8 cellular contexts compared by ENCODE assay signal in the genomic region with DNA sequence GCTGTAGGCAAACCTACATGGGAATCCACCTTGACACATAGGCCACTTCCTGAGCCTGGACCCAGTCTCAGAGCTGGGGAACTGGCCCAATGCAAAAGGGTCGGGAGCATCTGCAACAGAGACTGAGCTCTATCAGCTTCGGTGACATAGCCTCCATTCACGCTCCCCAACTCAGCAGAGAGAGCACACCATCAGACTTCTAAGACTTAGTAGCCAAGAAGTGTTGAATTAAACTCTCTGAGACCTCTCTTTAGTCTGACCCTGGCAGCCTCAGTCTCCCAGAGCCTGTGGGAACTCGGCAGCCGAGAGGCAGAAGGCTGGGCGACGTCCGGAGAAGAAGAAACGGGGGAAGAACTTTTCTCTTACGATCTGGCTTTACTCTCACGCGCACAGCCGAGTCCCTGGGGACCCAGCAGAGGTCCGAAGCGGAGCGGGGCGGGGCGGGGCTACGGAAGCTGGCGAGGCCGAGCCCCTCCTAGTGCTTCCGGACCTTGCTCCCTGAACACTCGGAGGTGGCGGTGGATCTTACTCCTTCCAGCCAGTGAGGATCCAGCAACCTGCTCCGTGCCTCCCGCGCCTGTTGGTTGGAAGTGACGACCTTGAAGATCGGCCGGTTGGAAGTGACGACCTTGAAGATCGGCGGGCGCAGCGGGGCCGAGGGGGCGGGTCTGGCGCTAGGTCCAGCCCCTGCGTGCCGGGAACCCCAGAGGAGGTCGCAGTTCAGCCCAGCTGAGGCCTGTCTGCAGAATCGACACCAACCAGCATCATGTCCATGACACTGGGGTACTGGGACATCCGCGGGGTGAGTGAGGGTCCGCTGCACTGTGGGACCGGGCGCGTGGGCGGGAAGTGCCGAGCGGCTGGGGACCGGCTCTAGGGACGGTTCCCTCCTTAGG. TPM values are rescaled to one million over a fixed set of nuclear protein-coding genes. Genes with fewer than 3 reads are reported as not detected.
DNase-seq lines count a peak whose midpoint lies in the region; ATAC-seq, FAIRE-seq and TF ChIP-seq lines count a peak whose summit lies in the region.

TSS of gene GSTM4 (plus strand) at position 476 of the 896 bp plus-strand sequence. CDS start at position 767, 291 bp downstream.

- intact Hi-C loops in endothelial cell of umbilical vein (cut with micrococcal nuclease), result no loop called here

- H3K36me3 ChIP-seq in BLaER1 (peaks cover 5% of the 10 kb centered on the region; the same call in 1 of the 2 replicates), NT2/D1 (ENCODE audit: insufficient read depth, insufficient read length, low read length) (no peaks in the 10 kb centered on the region), endothelial cell of umbilical vein (ENCODE audit: control insufficient read depth in 2 of 2, extremely low read depth in 1 of 2, insufficient read depth in 2 of 2, low read length in 2 of 2) (no peaks in the 10 kb centered on the region)

- no peak for TF ChIP-seq POLR2A in endothelial cell of umbilical vein (IDR thresholded peaks at IDR 0.05; ENCODE audit: low read depth, low read length)

- POLR2A ChIA-PET in endothelial cell of umbilical vein (lab: Charles Lee), result no interaction called here

- H3K79me2 ChIP-seq in endothelial cell of umbilical vein (ENCODE audit: control insufficient read depth, insufficient read depth, low read length), result no peaks in the 10 kb centered on the region

- H4K20me1 ChIP-seq in BLaER1, result no peaks in the 10 kb centered on the region
- no peaks in the 10 kb centered on the region for H4K20me1 ChIP-seq in endothelial cell of umbilical vein (replicated peaks; ENCODE audit: control insufficient read depth, extremely low read depth, insufficient read depth, low read length)

- H3K9me3 ChIP-seq in BLaER1 (no peaks in the 10 kb centered on the region), NT2/D1 (ENCODE audit: insufficient read depth, low read length) (no peaks in the 10 kb centered on the region), endothelial cell of umbilical vein (replicated peaks; ENCODE audit: control insufficient read depth, insufficient read depth, low read length) (no peaks in the 10 kb centered on the region)

- H3K9ac ChIP-seq in BLaER1, result peak within 1 kb of the TSS; percentile 77
- peak within 1 kb of the TSS; percentile 76 for H3K9ac ChIP-seq in NT2/D1 (ENCODE audit: insufficient read length, low read depth)
- peak within 1 kb of the TSS; percentile 27 for H3K9ac ChIP-seq in endothelial cell of umbilical vein (replicated peaks; ENCODE audit: extremely low read depth, insufficient read depth, low read length)

- peak; percentile 79 for FAIRE-seq in endothelial cell of umbilical vein (lab: Jason Lieb, UNC)

- CTCF ChIA-PET in endothelial cell of umbilical vein (lab: Charles Lee), result interaction anchor here (1.0 to 4.3 kb wide), 4 partner anchors 16 to 329 kb away, joined by 3 to 33 read pairs (median 6); partner anchors contain the start of genes AHCYL1 and GSTM1

- BruUV-seq in endothelial cell of umbilical vein (replicated peaks; lab: Mats Ljungman, UMichigan), result no TSS peak

- DNase-seq in NT2/D1 (ENCODE audit: low read depth, low spot score) (peak; percentile 71), endothelial cell of umbilical vein (ENCODE audit: low read depth, low spot score) (peak; percentile 69), midbrain (lab: John Stamatoyannopoulos, UW) (peak; percentile 55)
- DNase-seq in activated CD8-positive, alpha-beta memory T cell treated with anti-CD3 and anti-CD28 coated beads, Interleukin-2, amount 50 U/mL, for 48 hours, result peak; percentile 87
- peak; percentile 64 to 65 for DNase-seq in stimulated activated CD8-positive, alpha-beta memory T cell treated with anti-CD3 and anti-CD28 coated beads, Interleukin-15, amount 100 ng/mL, for 48 hours (ENCODE audit: low read depth in 2 of 2)

- ATAC-seq in GM19035 (IDR thresholded peaks at IDR 0.05; ENCODE audit: unreplicated experiment) (peak; percentile 93), HG03280 (IDR thresholded peaks at IDR 0.05; ENCODE audit: unreplicated experiment) (peak; percentile 92)

- peak within 1 kb of the TSS; percentile 72 for H3K4me3 ChIP-seq in BLaER1
- peak within 1 kb of the TSS; percentile 71 for H3K4me3 ChIP-seq in NT2/D1 (ENCODE audit: insufficient read length, low read depth)
- H3K4me3 ChIP-seq in endothelial cell of umbilical vein (replicated peaks in 1 of 3; ENCODE audit: insufficient read depth in 1 of 3, low read depth in 1 of 3, low read length in 3 of 3), result peak within 1 kb of the TSS; percentile 57 to 68 (median 59)

- TF ChIP-seq CTCF in endothelial cell of umbilical vein (IDR thresholded peaks at IDR 0.05; ENCODE audit: extremely low read depth in 1 of 2, insufficient read depth in 1 of 2, low read depth in 1 of 2, low read length in 2 of 2), result no peak

- H3K27me3 ChIP-seq in BLaER1, result no peaks in the 10 kb centered on the region
- peaks cover 9% of the 10 kb centered on the region for H3K27me3 ChIP-seq in NT2/D1 (ENCODE audit: insufficient read depth, insufficient read length)
- peaks cover 13 to 16% of the 10 kb centered on the region in 2 experiments for H3K27me3 ChIP-seq in endothelial cell of umbilical vein (ENCODE audit: control insufficient read depth in 2 of 2, insufficient read depth in 2 of 2, low read length in 2 of 2)

- H3K27ac ChIP-seq in BLaER1 (peak within 1 kb of the TSS; percentile 72), endothelial cell of umbilical vein (ENCODE audit: insufficient read depth, low read depth, low read length) (no peak within 1 kb of the TSS)

- H3K4me2 ChIP-seq in BLaER1 (peak within 1 kb of the TSS; percentile 94), endothelial cell of umbilical vein (ENCODE audit: insufficient read depth, low read length) (peak within 1 kb of the TSS; percentile 70)

- peaks cover 50% of the 10 kb centered on the region for H3K4me1 ChIP-seq in BLaER1
- no peaks in the 10 kb centered on the region for H3K4me1 ChIP-seq in NT2/D1 (ENCODE audit: insufficient read depth, insufficient read length)
- H3K4me1 ChIP-seq in endothelial cell of umbilical vein (ENCODE audit: control insufficient read depth, extremely low read depth, insufficient read depth, low read length), result peaks cover 9% of the 10 kb centered on the region

- dilution Hi-C loops in endothelial cell of umbilical vein (cut with MboI; ENCODE audit: extremely low pct_ligation_motif_present, low sequenced_read_pairs), result no loop called here

- no peaks in the 10 kb centered on the region for H3K9me1 ChIP-seq in endothelial cell of umbilical vein (replicated peaks; ENCODE audit: control insufficient read depth, extremely low read depth, insufficient read depth, low read length)

- H2AFZ ChIP-seq in endothelial cell of umbilical vein (ENCODE audit: low read depth, low read length), result peak within 1 kb of the TSS; percentile 99

TF ChIP-seq in endothelial cell of umbilical vein, 7 proteins besides CTCF, POLR2A, EP300 and RAD21:
- TF ChIP-seq JUN (IDR thresholded peaks at IDR 0.05; ENCODE audit: borderline replicate concordance, insufficient read depth, insufficient read length, low read depth) (no peak), EZH2 (IDR thresholded peaks at IDR 0.05; ENCODE audit: borderline replicate concordance, low read depth, low read length, severe bottlenecking) (no peak), POLR2AphosphoS5 (IDR thresholded peaks at IDR 0.05; ENCODE audit: insufficient read depth, low read depth, low read length) (no peak), FOS (IDR thresholded peaks at IDR 0.05; ENCODE audit: borderline replicate concordance, insufficient read depth, low read length) (no peak), GATA2 (IDR thresholded peaks at IDR 0.05; ENCODE audit: insufficient read depth, insufficient read length, low read depth, low read length) (no peak), MYC (IDR thresholded peaks at IDR 0.05; ENCODE audit: low read depth, low read length) (no peak)
- TF ChIP-seq, protein P1, sequence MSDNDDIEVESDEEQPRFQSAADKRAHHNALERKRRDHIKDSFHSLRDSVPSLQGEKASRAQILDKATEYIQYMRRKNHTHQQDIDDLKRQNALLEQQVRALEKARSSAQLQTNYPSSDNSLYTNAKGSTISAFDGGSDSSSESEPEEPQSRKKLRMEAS (IDR thresholded peaks at IDR 0.05; ENCODE audit: insufficient read depth, insufficient read length), result no peak
TF ChIP-seq in endothelial cell of umbilical vein: peak in this region for 0.

RNA-seq across cellular contexts. Expression of gene GSTM4, which starts in this region (rescaled TPM):
- total RNA-seq in endothelial cell of umbilical vein, result 5.5 and 9.5 TPM in 2 replicates
- 11.6 and 12.4 TPM in 2 replicates for polyA plus RNA-seq in endothelial cell of umbilical vein
- 8.9 TPM in 2 replicates for polyA plus RNA-seq in endothelial cell of umbilical vein (2011; cell fraction: cytosol; rRNA removed)
- 8.7 and 8.8 TPM in 2 replicates for polyA plus RNA-seq in endothelial cell of umbilical vein (2011; cell fraction: nucleus; rRNA removed)
- polyA plus RNA-seq in endothelial cell of umbilical vein (2012), result 4.6 and 5.6 TPM in 2 replicates
- polyA minus RNA-seq in endothelial cell of umbilical vein, result 7.9 and 12.6 TPM in 2 replicates
- polyA minus RNA-seq in endothelial cell of umbilical vein (2011; cell fraction: cytosol; rRNA and poly(A)+ RNA removed), result 2.8 TPM
- polyA minus RNA-seq in endothelial cell of umbilical vein (2011; cell fraction: nucleus; rRNA and poly(A)+ RNA removed), result 3.0 and 3.2 TPM in 2 replicates

Comparison
In these comparisons a context has a peak if more than half of its experiments do, and no peak if none do; other contexts are left out.
1. H3K9ac ChIP-seq: peak in every context shown above with its lines; median percentile 77 in BLaER1; 76 in NT2/D1; 27 in endothelial cell of umbilical vein.